ENCODE assay signal across 8 cellular contexts in genomic region chr22:20280866-20281265, GRCh38.
"Had no signal": no experiment of that assay in that cellular context is flagged by ENCODE, and none has a peak within 500 bp of the region (broad histone marks: within the 10 kb centered on the region; RNA-seq: fewer than 3 reads in every experiment).

No MANE protein-coding gene starts in this region.

- H3K4me3 Mint-ChIP-seq: GM23338, H9, HFFc6 had no signal

- H3K27ac ChIP-seq: GM23248 had no signal

- H3K4me2 ChIP-seq: GM23338 had no signal

- H3K36me3 ChIP-seq: HAP-1 had no signal

- DNase-seq: GM23248, GOT3, H7, H9, HCEC 1CT, HFFc6 had no signal

- H3K27ac Mint-ChIP-seq: GM23338, H9, HFFc6 had no signal

- H3K9me3 Mint-ChIP-seq: GM23338, H9, HFFc6 had no signal

- H3K4me1 ChIP-seq: HAP-1 had no signal

- H3K9me3 ChIP-seq: HAP-1 had no signal

- H3K9ac ChIP-seq: GM23248 had no signal

- H3K4me3 ChIP-seq: GM23248, GM23338, HAP-1 had no signal
